Comparison of ENCODE assay signal across 9 cellular contexts in genomic region chr1:924619-925323, GRCh38. TPM values are rescaled to one million over a fixed set of nuclear protein-coding genes. Genes with fewer than 3 reads are reported as not detected.
DNase-seq lines count a peak whose midpoint lies in the region; ATAC-seq, FAIRE-seq and TF ChIP-seq lines count a peak whose summit lies in the region.
"Had no signal": no experiment of that assay in that cellular context is flagged by ENCODE, and none has a peak within 500 bp of the region (broad histone marks: within the 10 kb centered on the region; RNA-seq: fewer than 3 reads in every experiment).

No MANE protein-coding gene starts in this region.

- TF ChIP-seq POLR2A in HepG2 (IDR thresholded peaks at IDR 0.05; ENCODE audit: insufficient read depth in 1 of 2, low read depth in 2 of 2, low read length in 2 of 2) (no peak), GM12892 (IDR thresholded peaks at IDR 0.05; ENCODE audit: low read depth, low read length) (no peak)

- H3K27ac ChIP-seq in ascending aorta (peak overlapping the region; percentile 12 to 79), HepG2 (ENCODE audit: extremely low read length, insufficient read depth, low read length) (no peak overlapping the region), RWPE1 (no peak overlapping the region)

- H3K27me3 ChIP-seq in ascending aorta (peaks cover 3% of the 10 kb centered on the region), HepG2 (ENCODE audit: control insufficient read depth in 1 of 2, insufficient read depth in 2 of 2, low read length in 2 of 2) (peaks cover 46 to 85% of the 10 kb centered on the region in 2 experiments)

- peak overlapping the region; percentile 67 to 71 for H3K4me3 ChIP-seq in ascending aorta
- peak overlapping the region; percentile 26 to 62 (median 36); a peak in 4 of 6 replicates for H3K4me3 ChIP-seq in HepG2 (replicated peaks in 1 of 3; ENCODE audit: insufficient read depth in 1 of 3, low read depth in 2 of 3, low read length in 3 of 3)

- CTCF ChIA-PET in HepG2 (lab: Yijun Ruan, JAX; ENCODE audit: low intra/inter-chr PET ratio, low total read pairs) (no interaction called here), RWPE1 (lab: Yijun Ruan, JAX) (no interaction called here)

- no TSS peak for BruUV-seq in HepG2 (replicated peaks; lab: Mats Ljungman, UMichigan)

- H3K9ac ChIP-seq in HepG2 (ENCODE audit: insufficient read depth, low read depth, low read length) = no peak overlapping the region

- intact Hi-C loops in ascending aorta (cut with DNase I) (loop anchor here (1.0 kb wide), 1 partner anchor 16 kb away; no protein-coding TSS in a partner anchor), HepG2 (cut with micrococcal nuclease; ENCODE audit: unreplicated experiment) (no loop called here)

- POLR2A ChIA-PET in HepG2 (lab: Yijun Ruan, JAX) (no interaction called here), RWPE1 (lab: Yijun Ruan, JAX; ENCODE audit: low non-redundant PET) (no interaction called here)

- H3K4me2 ChIP-seq in HepG2 (ENCODE audit: low read depth, low read length) = peak overlapping the region; percentile 60

- TF ChIP-seq RAD21 in HepG2 (CRISPR knock-in tag; IDR thresholded peaks at IDR 0.05) = no peak

- H3K4me1 ChIP-seq in ascending aorta (peaks cover 22 to 26% of the 10 kb centered on the region in 2 donors), HepG2 (ENCODE audit: insufficient read depth, low read length) (peaks cover 27% of the 10 kb centered on the region)

- FAIRE-seq in HepG2 (lab: Jason Lieb, UNC) = no peak
- no peak for FAIRE-seq in GM12892 (lab: Jason Lieb, UNC)
- FAIRE-seq: GM18507 had no signal

- in situ Hi-C loops in HepG2 (cut with HindIII; ENCODE audit: extremely low pct_ligation_motif_present, low pct_unique_long_range_greater_than_20kb) = no loop called here

- TF ChIP-seq EP300 in HepG2 (IDR thresholded peaks at IDR 0.05; ENCODE audit: low read depth in 2 of 2, low read length in 2 of 2) = no peak
- TF ChIP-seq EP300 in HepG2 (CRISPR knock-in tag; IDR thresholded peaks at IDR 0.05; ENCODE audit: borderline replicate concordance) = no peak

- DNase-seq in stimulated activated CD4-positive, alpha-beta T cell treated with anti-CD3 and anti-CD28 coated beads, Interleukin-15, amount 100 ng/mL, for 24 hours = peak; percentile 25
- DNase-seq in stimulated activated CD4-positive, alpha-beta T cell treated with anti-CD3 and anti-CD28 coated beads, Interleukin-4, amount 100 ng/mL, for 4 hours = no peak
- DNase-seq in ascending aorta (ENCODE audit: low spot score in 2 of 2) (no peak), HepG2 (ENCODE audit: low spot score) (no peak), GM12892 (ENCODE audit: insufficient read length) (no peak), anterior cingulate cortex (lab: John Stamatoyannopoulos, UW) (no peak), RWPE1 (ENCODE audit: low spot score) (no peak)

- H2AFZ ChIP-seq in HepG2 (ENCODE audit: low read length) = no peak overlapping the region

- no peaks in the 10 kb centered on the region for H3K36me3 ChIP-seq in ascending aorta
- H3K36me3 ChIP-seq in HepG2 (replicated peaks in 1 of 2; ENCODE audit: control insufficient read depth in 1 of 2, insufficient read depth in 2 of 2, low read length in 2 of 2) = no peaks in the 10 kb centered on the region

- WGBS in HepG2 (ENCODE audit: low lambda C conversion rate) = no CpG with 5 or more reads among the region's 89 CpGs

- H3K9me3 ChIP-seq in ascending aorta (no peaks in the 10 kb centered on the region), HepG2 (ENCODE audit: low read length) (no peaks in the 10 kb centered on the region)

- ATAC-seq in HepG2 (no peak), GM21825 (IDR thresholded peaks at IDR 0.05; ENCODE audit: unreplicated experiment) (no peak)

- H4K20me1 ChIP-seq in HepG2 (ENCODE audit: insufficient read depth, low read length) = peaks cover 9% of the 10 kb centered on the region; the same call in 1 of the 2 replicates

- TF ChIP-seq CTCF in ascending aorta (IDR thresholded peaks at IDR 0.05) (peak in 1 of 3 experiments; percentile 29), HepG2 (CRISPR knock-in tag; IDR thresholded peaks at IDR 0.05) (0 out of 2 replicates have a peak, but pooled peaks have one; percentile 16), RWPE1 (conservative IDR thresholded peaks at IDR 0.05; ENCODE audit: low read depth) (no peak)

- no peaks in the 10 kb centered on the region for H3K79me2 ChIP-seq in HepG2 (ENCODE audit: insufficient read depth, low read length)

RNA-seq across cellular contexts. Expression of gene SAMD11, which starts 1.0 kb away (rescaled TPM):
- total RNA-seq in ascending aorta = 9.7 TPM
- total RNA-seq in HepG2 (2016; rRNA removed; fragmentation: Illumina TruSeq; extraction: Trizol) = 0.11 TPM in 1 of 2 replicates, not detected in the other
- total RNA-seq in HepG2 (2016; cell fraction: cytosol; rRNA removed; fragmentation: Illumina TruSeq; extraction: Trizol; ENCODE audit: low read depth) = not detected in 2 replicates
- 0.13 TPM in 1 of 2 replicates, not detected in the other for total RNA-seq in HepG2 (2016; cell fraction: insoluble cytoplasmic fraction; rRNA removed; fragmentation: Illumina TruSeq; extraction: Trizol)
- not detected in 2 replicates for total RNA-seq in HepG2 (2016; cell fraction: membrane; rRNA removed; fragmentation: Illumina TruSeq; extraction: Trizol)
- not detected in 2 replicates for total RNA-seq in HepG2 (2016; cell fraction: nucleus; rRNA removed; fragmentation: Illumina TruSeq; extraction: Trizol)
- polyA plus RNA-seq in HepG2 (2011; rRNA removed) = 0.09 TPM in 1 of 2 replicates, not detected in the other
- polyA plus RNA-seq in HepG2 (2011; cell fraction: cytosol; rRNA removed) = 0.09 and 0.24 TPM in 2 replicates
- polyA plus RNA-seq in HepG2 (2011; cell fraction: nucleus; rRNA removed) = 0.10 and 0.37 TPM in 2 replicates
- polyA plus RNA-seq in HepG2 (2012) = not detected in 2 replicates
- polyA plus RNA-seq in HepG2 (2016; cell fraction: cytosol; fragmentation: Illumina TruSeq; extraction: Trizol; ENCODE audit: low read depth) = not detected in 2 replicates
- not detected in 2 replicates for polyA plus RNA-seq in HepG2 (2016; cell fraction: insoluble cytoplasmic fraction; fragmentation: Illumina TruSeq; extraction: Trizol; ENCODE audit: low read depth)
- polyA plus RNA-seq in HepG2 (2016; cell fraction: membrane; fragmentation: Illumina TruSeq; extraction: Trizol; ENCODE audit: low read depth) = not detected in 2 replicates
- polyA plus RNA-seq in HepG2 (2016; cell fraction: nucleus; fragmentation: Illumina TruSeq; extraction: Trizol; ENCODE audit: insufficient read depth, low read depth) = not detected in 2 replicates
- polyA minus RNA-seq in HepG2 (2011; rRNA and poly(A)+ RNA removed; ENCODE audit: low replicate concordance) = 19.7 TPM in 1 of 2 replicates, not detected in the other
- polyA minus RNA-seq in HepG2 (2011; cell fraction: cytosol; rRNA and poly(A)+ RNA removed) = 0.99 and 1.4 TPM in 2 replicates
- polyA minus RNA-seq in HepG2 (2011; cell fraction: nucleus; rRNA and poly(A)+ RNA removed) = 1.2 TPM in 1 of 2 replicates, not detected in the other
- polyA plus RNA-seq in GM12892 (2012; ENCODE audit: missing spikeins) = not detected

RNA-seq across cellular contexts. Expression of gene NOC2L, which starts 34.3 kb away (rescaled TPM):
- total RNA-seq in ascending aorta (33.2 TPM), HepG2 (2016; rRNA removed; fragmentation: Illumina TruSeq; extraction: Trizol) (91.6 and 103 TPM in 2 replicates)
- total RNA-seq in HepG2 (2016; cell fraction: cytosol; rRNA removed; fragmentation: Illumina TruSeq; extraction: Trizol; ENCODE audit: low read depth) = 14.1 and 16.1 TPM in 2 replicates
- 81.2 and 109 TPM in 2 replicates for total RNA-seq in HepG2 (2016; cell fraction: insoluble cytoplasmic fraction; rRNA removed; fragmentation: Illumina TruSeq; extraction: Trizol)
- 22.9 and 27.1 TPM in 2 replicates for total RNA-seq in HepG2 (2016; cell fraction: membrane; rRNA removed; fragmentation: Illumina TruSeq; extraction: Trizol)
- 53.2 and 63.8 TPM in 2 replicates for total RNA-seq in HepG2 (2016; cell fraction: nucleus; rRNA removed; fragmentation: Illumina TruSeq; extraction: Trizol)
- 32.0 and 40.5 TPM in 2 replicates for polyA plus RNA-seq in HepG2 (2011; rRNA removed)
- polyA plus RNA-seq in HepG2 (2011; cell fraction: cytosol; rRNA removed) = 33.6 and 44.6 TPM in 2 replicates
- 85.2 and 96.0 TPM in 2 replicates for polyA plus RNA-seq in HepG2 (2011; cell fraction: nucleus; rRNA removed)
- polyA plus RNA-seq in HepG2 (2012) = 41.8 and 44.3 TPM in 2 replicates
- 5.1 and 6.4 TPM in 2 replicates for polyA plus RNA-seq in HepG2 (2016; cell fraction: cytosol; fragmentation: Illumina TruSeq; extraction: Trizol; ENCODE audit: low read depth)
- 69.1 and 81.1 TPM in 2 replicates for polyA plus RNA-seq in HepG2 (2016; cell fraction: insoluble cytoplasmic fraction; fragmentation: Illumina TruSeq; extraction: Trizol; ENCODE audit: low read depth)
- 9.8 and 11.1 TPM in 2 replicates for polyA plus RNA-seq in HepG2 (2016; cell fraction: membrane; fragmentation: Illumina TruSeq; extraction: Trizol; ENCODE audit: low read depth)
- 108 and 110 TPM in 2 replicates for polyA plus RNA-seq in HepG2 (2016; cell fraction: nucleus; fragmentation: Illumina TruSeq; extraction: Trizol; ENCODE audit: insufficient read depth, low read depth)
- 118 and 166 TPM in 2 replicates for polyA minus RNA-seq in HepG2 (2011; rRNA and poly(A)+ RNA removed; ENCODE audit: low replicate concordance)
- 43.1 and 44.0 TPM in 2 replicates for polyA minus RNA-seq in HepG2 (2011; cell fraction: cytosol; rRNA and poly(A)+ RNA removed)
- polyA minus RNA-seq in HepG2 (2011; cell fraction: nucleus; rRNA and poly(A)+ RNA removed) = 18.8 and 20.1 TPM in 2 replicates
- 37.8 TPM for polyA plus RNA-seq in GM12892 (2012; ENCODE audit: missing spikeins)

RNA-seq across cellular contexts. Expression of gene KLHL17, which starts 35.6 kb away (rescaled TPM):
- total RNA-seq in ascending aorta (16.6 TPM), HepG2 (2016; rRNA removed; fragmentation: Illumina TruSeq; extraction: Trizol) (2.8 and 9.3 TPM in 2 replicates)
- total RNA-seq in HepG2 (2016; cell fraction: cytosol; rRNA removed; fragmentation: Illumina TruSeq; extraction: Trizol; ENCODE audit: low read depth) = 4.5 and 5.0 TPM in 2 replicates
- total RNA-seq in HepG2 (2016; cell fraction: insoluble cytoplasmic fraction; rRNA removed; fragmentation: Illumina TruSeq; extraction: Trizol) = 2.4 and 10.3 TPM in 2 replicates
- 2.6 and 2.8 TPM in 2 replicates for total RNA-seq in HepG2 (2016; cell fraction: membrane; rRNA removed; fragmentation: Illumina TruSeq; extraction: Trizol)
- total RNA-seq in HepG2 (2016; cell fraction: nucleus; rRNA removed; fragmentation: Illumina TruSeq; extraction: Trizol) = 14.8 and 15.9 TPM in 2 replicates
- 24.7 and 31.4 TPM in 2 replicates for polyA plus RNA-seq in HepG2 (2011; rRNA removed)
- 6.8 and 12.3 TPM in 2 replicates for polyA plus RNA-seq in HepG2 (2011; cell fraction: cytosol; rRNA removed)
- polyA plus RNA-seq in HepG2 (2011; cell fraction: nucleus; rRNA removed) = 590 and 778 TPM in 2 replicates
- 11.7 and 19.1 TPM in 2 replicates for polyA plus RNA-seq in HepG2 (2012)
- polyA plus RNA-seq in HepG2 (2016; cell fraction: cytosol; fragmentation: Illumina TruSeq; extraction: Trizol; ENCODE audit: low read depth) = 1.1 and 1.3 TPM in 2 replicates
- 3.4 and 3.7 TPM in 2 replicates for polyA plus RNA-seq in HepG2 (2016; cell fraction: insoluble cytoplasmic fraction; fragmentation: Illumina TruSeq; extraction: Trizol; ENCODE audit: low read depth)
- polyA plus RNA-seq in HepG2 (2016; cell fraction: membrane; fragmentation: Illumina TruSeq; extraction: Trizol; ENCODE audit: low read depth) = 1.9 and 2.4 TPM in 2 replicates
- polyA plus RNA-seq in HepG2 (2016; cell fraction: nucleus; fragmentation: Illumina TruSeq; extraction: Trizol; ENCODE audit: insufficient read depth, low read depth) = 71.9 and 74.8 TPM in 2 replicates
- 4.3 and 19.5 TPM in 2 replicates for polyA minus RNA-seq in HepG2 (2011; rRNA and poly(A)+ RNA removed; ENCODE audit: low replicate concordance)
- polyA minus RNA-seq in HepG2 (2011; cell fraction: cytosol; rRNA and poly(A)+ RNA removed) = 4.6 and 4.9 TPM in 2 replicates
- polyA minus RNA-seq in HepG2 (2011; cell fraction: nucleus; rRNA and poly(A)+ RNA removed) = 24.9 and 31.0 TPM in 2 replicates
- polyA plus RNA-seq in GM12892 (2012; ENCODE audit: missing spikeins) = 8.9 TPM

RNA-seq across cellular contexts. Expression of gene PLEKHN1, which starts 41.5 kb away (rescaled TPM):
- total RNA-seq in ascending aorta = not detected
- 0.21 and 0.42 TPM in 2 replicates for total RNA-seq in HepG2 (2016; rRNA removed; fragmentation: Illumina TruSeq; extraction: Trizol)
- not detected in 2 replicates for total RNA-seq in HepG2 (2016; cell fraction: cytosol; rRNA removed; fragmentation: Illumina TruSeq; extraction: Trizol; ENCODE audit: low read depth)
- 0.31 and 0.48 TPM in 2 replicates for total RNA-seq in HepG2 (2016; cell fraction: insoluble cytoplasmic fraction; rRNA removed; fragmentation: Illumina TruSeq; extraction: Trizol)
- total RNA-seq in HepG2 (2016; cell fraction: membrane; rRNA removed; fragmentation: Illumina TruSeq; extraction: Trizol) = 0.15 and 0.17 TPM in 2 replicates
- 0.59 and 0.63 TPM in 2 replicates for total RNA-seq in HepG2 (2016; cell fraction: nucleus; rRNA removed; fragmentation: Illumina TruSeq; extraction: Trizol)
- polyA plus RNA-seq in HepG2 (2011; rRNA removed) = 0.58 and 0.59 TPM in 2 replicates
- polyA plus RNA-seq in HepG2 (2011; cell fraction: cytosol; rRNA removed) = 0.13 and 0.23 TPM in 2 replicates
- polyA plus RNA-seq in HepG2 (2011; cell fraction: nucleus; rRNA removed) = 13.2 and 15.5 TPM in 2 replicates
- polyA plus RNA-seq in HepG2 (2012) = 0.51 and 0.55 TPM in 2 replicates
- 0.05 and 0.09 TPM in 2 replicates for polyA plus RNA-seq in HepG2 (2016; cell fraction: cytosol; fragmentation: Illumina TruSeq; extraction: Trizol; ENCODE audit: low read depth)
- polyA plus RNA-seq in HepG2 (2016; cell fraction: insoluble cytoplasmic fraction; fragmentation: Illumina TruSeq; extraction: Trizol; ENCODE audit: low read depth) = 0.29 and 0.48 TPM in 2 replicates
- 0.13 and 0.29 TPM in 2 replicates for polyA plus RNA-seq in HepG2 (2016; cell fraction: membrane; fragmentation: Illumina TruSeq; extraction: Trizol; ENCODE audit: low read depth)
- polyA plus RNA-seq in HepG2 (2016; cell fraction: nucleus; fragmentation: Illumina TruSeq; extraction: Trizol; ENCODE audit: insufficient read depth, low read depth) = 2.6 and 2.7 TPM in 2 replicates
- 0.26 and 0.54 TPM in 2 replicates for polyA minus RNA-seq in HepG2 (2011; rRNA and poly(A)+ RNA removed; ENCODE audit: low replicate concordance)
- polyA minus RNA-seq in HepG2 (2011; cell fraction: cytosol; rRNA and poly(A)+ RNA removed) = 0.53 TPM in 1 of 2 replicates, not detected in the other
- polyA minus RNA-seq in HepG2 (2011; cell fraction: nucleus; rRNA and poly(A)+ RNA removed) = 1.8 and 1.9 TPM in 2 replicates
- 0.11 TPM for polyA plus RNA-seq in GM12892 (2012; ENCODE audit: missing spikeins)

RNA-seq across cellular contexts. Expression of gene PERM1, which starts 57.1 kb away (rescaled TPM):
- total RNA-seq in ascending aorta (not detected), HepG2 (2016; rRNA removed; fragmentation: Illumina TruSeq; extraction: Trizol) (0.04 TPM in 1 of 2 replicates, not detected in the other)
- not detected in 2 replicates for total RNA-seq in HepG2 (2016; cell fraction: cytosol; rRNA removed; fragmentation: Illumina TruSeq; extraction: Trizol; ENCODE audit: low read depth)
- not detected in 2 replicates for total RNA-seq in HepG2 (2016; cell fraction: insoluble cytoplasmic fraction; rRNA removed; fragmentation: Illumina TruSeq; extraction: Trizol)
- not detected in 2 replicates for total RNA-seq in HepG2 (2016; cell fraction: membrane; rRNA removed; fragmentation: Illumina TruSeq; extraction: Trizol)
- not detected in 2 replicates for total RNA-seq in HepG2 (2016; cell fraction: nucleus; rRNA removed; fragmentation: Illumina TruSeq; extraction: Trizol)
- 0.29 and 0.38 TPM in 2 replicates for polyA plus RNA-seq in HepG2 (2011; rRNA removed)
- polyA plus RNA-seq in HepG2 (2011; cell fraction: cytosol; rRNA removed) = 0.17 and 0.32 TPM in 2 replicates
- 2.3 and 2.6 TPM in 2 replicates for polyA plus RNA-seq in HepG2 (2011; cell fraction: nucleus; rRNA removed)
- polyA plus RNA-seq in HepG2 (2012) = 0.44 TPM in 2 replicates
- polyA plus RNA-seq in HepG2 (2016; cell fraction: cytosol; fragmentation: Illumina TruSeq; extraction: Trizol; ENCODE audit: low read depth) = not detected in 2 replicates
- polyA plus RNA-seq in HepG2 (2016; cell fraction: insoluble cytoplasmic fraction; fragmentation: Illumina TruSeq; extraction: Trizol; ENCODE audit: low read depth) = not detected in 2 replicates
- polyA plus RNA-seq in HepG2 (2016; cell fraction: membrane; fragmentation: Illumina TruSeq; extraction: Trizol; ENCODE audit: low read depth) = not detected in 2 replicates
- not detected in 2 replicates for polyA plus RNA-seq in HepG2 (2016; cell fraction: nucleus; fragmentation: Illumina TruSeq; extraction: Trizol; ENCODE audit: insufficient read depth, low read depth)
- 0.09 and 2.7 TPM in 2 replicates for polyA minus RNA-seq in HepG2 (2011; rRNA and poly(A)+ RNA removed; ENCODE audit: low replicate concordance)
- polyA minus RNA-seq in HepG2 (2011; cell fraction: cytosol; rRNA and poly(A)+ RNA removed) = 0.44 and 0.59 TPM in 2 replicates
- 0.99 and 1.2 TPM in 2 replicates for polyA minus RNA-seq in HepG2 (2011; cell fraction: nucleus; rRNA and poly(A)+ RNA removed)
- not detected for polyA plus RNA-seq in GM12892 (2012; ENCODE audit: missing spikeins)

Comparison
In these comparisons a context has a peak if more than half of its experiments do, and no peak if none do; other contexts are left out.
1. H3K27ac ChIP-seq: peak in ascending aorta (2 of 2); none in HepG2 (single experiment) and RWPE1 (single experiment).